In genomic region chr18:74806700-74807416, GRCh38 we compare ENCODE assay signal across 8 cellular contexts.
A peak's percentile ranks its signal among the peaks of the same experiment; 100 is the strongest.
DNase-seq lines count a peak whose midpoint lies in the region; ATAC-seq and TF ChIP-seq lines count a peak whose summit lies in the region.

No MANE protein-coding gene starts in this region.

- 70 to 81% (median 79%) methylated on average over 7 of the region's 7 CpGs for WGBS in stomach, 5 donors
- WGBS in H9 (ENCODE audit: extremely low coverage, insufficient read length, low lambda C conversion rate) = no CpG with 5 or more reads among the region's 7 CpGs

- no peak overlapping the region for H3T11ph ChIP-seq in H9 (ENCODE audit: low read length)

- no peak for TF ChIP-seq EP300 in stomach (IDR thresholded peaks at IDR 0.05)

- no peak overlapping the region for H3K4me2 ChIP-seq in H9 (ENCODE audit: insufficient read depth, insufficient read length, low read length)

- H4K5ac ChIP-seq in H9 (ENCODE audit: insufficient read length, low read depth, low read length) = no peak overlapping the region

- H3K9me3 ChIP-seq in endocrine pancreas (ENCODE audit: control insufficient read depth, low read length) (no peaks in the 10 kb centered on the region), stomach (no peaks in the 10 kb centered on the region), H9 (ENCODE audit: control insufficient read depth, low read depth, low read length) (no peaks in the 10 kb centered on the region)

- H3K23ac ChIP-seq in H9 (ENCODE audit: insufficient read length, low read depth, low read length) = no peak overlapping the region

- H2BK12ac ChIP-seq in H9 (ENCODE audit: insufficient read length, low read depth, low read length) = no peak overlapping the region

- no peaks in the 10 kb centered on the region for H3K79me2 ChIP-seq in H9 (ENCODE audit: insufficient read depth, low read length)

- no peak for DNase-seq in activated CD8-positive, alpha-beta T cell treated with anti-CD3 and anti-CD28 coated beads for 36 hours
- no peak for DNase-seq in activated CD8-positive, alpha-beta T cell treated with anti-CD3 and anti-CD28 coated beads, Interleukin-2, amount 10 ng/mL, durations not matched to agents 7 days and 5 days
- DNase-seq in HFFc6 (peak; percentile 90), NCI-H1417 (lab: John Stamatoyannopoulos, UW) (peak; percentile 38 to 79 (median 65)), stomach (no peak), natural killer cell (no peak), H9 (no peak)

- H3K9ac ChIP-seq in endocrine pancreas (ENCODE audit: control insufficient read depth, insufficient read depth, low read length) = no peak overlapping the region
- H3K9ac ChIP-seq in H9 (ENCODE audit: extremely low read depth, insufficient read length, low read length) = no peak overlapping the region

- no peak overlapping the region for H3K14ac ChIP-seq in H9 (ENCODE audit: insufficient read depth, low read length)

- H2BK120ac ChIP-seq in H9 (ENCODE audit: low read depth, low read length, poor library complexity, severe bottlenecking) = no peak overlapping the region

- TF ChIP-seq POLR2A in stomach (IDR thresholded peaks at IDR 0.05) = no peak

- H4K20me1 ChIP-seq in H9 (ENCODE audit: control insufficient read depth, insufficient read depth, insufficient read length) = no peaks in the 10 kb centered on the region

- H3K4me3 Mint-ChIP-seq in activated CD8-positive, alpha-beta T cell treated with anti-CD3 and anti-CD28 coated beads for 36 hours = no peak overlapping the region
- no peak overlapping the region for H3K4me3 Mint-ChIP-seq in activated CD8-positive, alpha-beta T cell treated with anti-CD3 and anti-CD28 coated beads, Interleukin-2, amount 10 ng/mL, durations not matched to agents 7 days and 5 days
- peak overlapping the region; percentile 76 for H3K4me3 Mint-ChIP-seq in HFFc6
- no peak overlapping the region for H3K4me3 Mint-ChIP-seq in natural killer cell
- no peak overlapping the region for H3K4me3 Mint-ChIP-seq in H9

- peak overlapping the region; percentile 44 for H3K4me3 ChIP-seq in endocrine pancreas (ENCODE audit: control insufficient read depth, insufficient read depth, low read length)
- H3K4me3 ChIP-seq in stomach = no peak overlapping the region

- CTCF ChIA-PET in activated CD8-positive, alpha-beta T cell treated with anti-CD3 and anti-CD28 coated beads for 36 hours (lab: Charles Lee) = no interaction called here
- CTCF ChIA-PET in activated CD8-positive, alpha-beta T cell treated with anti-CD3 and anti-CD28 coated beads, Interleukin-2, amount 10 ng/mL, durations not matched to agents 7 days and 5 days (lab: Charles Lee) = no interaction called here

- intact Hi-C loops in activated CD8-positive, alpha-beta T cell treated with anti-CD3 and anti-CD28 coated beads for 36 hours (cut with micrococcal nuclease) = no loop called here
- intact Hi-C loops in stomach (cut with DNase I; ENCODE audit: low total_unique reads) (no loop called here), natural killer cell (cut with micrococcal nuclease) (no loop called here)

- H2BK15ac ChIP-seq in H9 (ENCODE audit: low read depth, low read length) = no peak overlapping the region

- ATAC-seq in activated CD8-positive, alpha-beta T cell treated with anti-CD3 and anti-CD28 coated beads for 36 hours = peak; percentile 87
- no peak for ATAC-seq in activated CD8-positive, alpha-beta T cell treated with anti-CD3 and anti-CD28 coated beads, Interleukin-2, amount 10 ng/mL, durations not matched to agents 7 days and 5 days
- no peak for ATAC-seq in natural killer cell

- H2AFZ ChIP-seq in H9 (ENCODE audit: low read length) = no peak overlapping the region

- no peaks in the 10 kb centered on the region for H3K36me3 Mint-ChIP-seq in activated CD8-positive, alpha-beta T cell treated with anti-CD3 and anti-CD28 coated beads for 36 hours (ENCODE audit: low read depth)
- no peaks in the 10 kb centered on the region for H3K36me3 Mint-ChIP-seq in activated CD8-positive, alpha-beta T cell treated with anti-CD3 and anti-CD28 coated beads, Interleukin-2, amount 10 ng/mL, durations not matched to agents 7 days and 5 days (ENCODE audit: low read depth)
- peaks cover 5% of the 10 kb centered on the region; the same call in 1 of the 2 replicates for H3K36me3 Mint-ChIP-seq in HFFc6 (ENCODE audit: low read depth)
- no peaks in the 10 kb centered on the region for H3K36me3 Mint-ChIP-seq in natural killer cell
- no peaks in the 10 kb centered on the region for H3K36me3 Mint-ChIP-seq in H9 (ENCODE audit: insufficient read depth in 1 of 3, low read depth in 3 of 3)

- H4K8ac ChIP-seq in H9 (replicated peaks; ENCODE audit: insufficient read length, low read depth, low read length) = no peak overlapping the region

- no peaks in the 10 kb centered on the region for H3K23me2 ChIP-seq in H9 (ENCODE audit: insufficient read length, low read depth, low read length, poor library complexity, severe bottlenecking)

- H3K27me3 ChIP-seq in endocrine pancreas (ENCODE audit: control insufficient read depth, insufficient read depth, low read length) = no peaks in the 10 kb centered on the region
- H3K27me3 ChIP-seq in stomach = no peaks in the 10 kb centered on the region
- H3K27me3 ChIP-seq in H9 (ENCODE audit: insufficient read depth, low read length) = no peaks in the 10 kb centered on the region

- H3K27ac ChIP-seq in stomach = peak overlapping the region in 3 of 5 donors; percentile 36 to 74 (median 60)
- H3K27ac ChIP-seq in H9 (ENCODE audit: insufficient read length, low read depth, low read length) = no peak overlapping the region

- H3K27me3 Mint-ChIP-seq in activated CD8-positive, alpha-beta T cell treated with anti-CD3 and anti-CD28 coated beads for 36 hours = no peaks in the 10 kb centered on the region
- H3K27me3 Mint-ChIP-seq in activated CD8-positive, alpha-beta T cell treated with anti-CD3 and anti-CD28 coated beads, Interleukin-2, amount 10 ng/mL, durations not matched to agents 7 days and 5 days (ENCODE audit: low read depth) = no peaks in the 10 kb centered on the region
- H3K27me3 Mint-ChIP-seq in HFFc6 (ENCODE audit: insufficient read depth) (no peaks in the 10 kb centered on the region), natural killer cell (ENCODE audit: low read depth in 2 of 2) (no peaks in the 10 kb centered on the region), H9 (ENCODE audit: low read depth) (no peaks in the 10 kb centered on the region)

- no peak overlapping the region for H2AK5ac ChIP-seq in H9 (ENCODE audit: insufficient read length, low read length)

- no peak overlapping the region for H3K4ac ChIP-seq in H9 (ENCODE audit: low read depth, low read length)

- H3K36me3 ChIP-seq in endocrine pancreas (ENCODE audit: control insufficient read depth, insufficient read depth, low read length) = no peaks in the 10 kb centered on the region
- H3K36me3 ChIP-seq in stomach = no peaks in the 10 kb centered on the region

- H3K4me1 ChIP-seq in endocrine pancreas (ENCODE audit: control insufficient read depth, insufficient read depth, low read length) (peaks cover 17% of the 10 kb centered on the region), stomach (peaks cover 0 to 23% (median 7%) of the 10 kb centered on the region in 4 donors), H9 (ENCODE audit: insufficient read depth, low read length) (peaks cover 6% of the 10 kb centered on the region; the same call in 1 of the 2 replicates)

- TF ChIP-seq CTCF in activated CD8-positive, alpha-beta T cell treated with anti-CD3 and anti-CD28 coated beads for 36 hours (IDR thresholded peaks at IDR 0.05) = no peak
- no peak for TF ChIP-seq CTCF in HFFc6 (IDR thresholded peaks at IDR 0.05)
- no peak for TF ChIP-seq CTCF in stomach (IDR thresholded peaks at IDR 0.05)
- no peak for TF ChIP-seq CTCF in natural killer cell (IDR thresholded peaks at IDR 0.05)
- TF ChIP-seq CTCF in H9 (conservative IDR thresholded peaks at IDR 0.05) = no peak

- H3K18ac ChIP-seq in H9 (ENCODE audit: insufficient read length, low read depth, low read length) = no peak overlapping the region

- no peak overlapping the region for H3K27ac Mint-ChIP-seq in activated CD8-positive, alpha-beta T cell treated with anti-CD3 and anti-CD28 coated beads for 36 hours
- no peak overlapping the region for H3K27ac Mint-ChIP-seq in activated CD8-positive, alpha-beta T cell treated with anti-CD3 and anti-CD28 coated beads, Interleukin-2, amount 10 ng/mL, durations not matched to agents 7 days and 5 days
- peak overlapping the region; percentile 77 for H3K27ac Mint-ChIP-seq in HFFc6
- H3K27ac Mint-ChIP-seq in natural killer cell = no peak overlapping the region
- no peak overlapping the region for H3K27ac Mint-ChIP-seq in H9

- H3K4me1 Mint-ChIP-seq in activated CD8-positive, alpha-beta T cell treated with anti-CD3 and anti-CD28 coated beads for 36 hours (ENCODE audit: low read depth) = peaks cover 11% of the 10 kb centered on the region
- H3K4me1 Mint-ChIP-seq in activated CD8-positive, alpha-beta T cell treated with anti-CD3 and anti-CD28 coated beads, Interleukin-2, amount 10 ng/mL, durations not matched to agents 7 days and 5 days (ENCODE audit: low read depth) = peaks cover 2% of the 10 kb centered on the region
- peaks cover 42% of the 10 kb centered on the region for H3K4me1 Mint-ChIP-seq in HFFc6 (ENCODE audit: low read depth)
- H3K4me1 Mint-ChIP-seq in natural killer cell = peaks cover 0 to 5% of the 10 kb centered on the region in 2 donors
- peaks cover 26 to 38% of the 10 kb centered on the region in 2 experiments for H3K4me1 Mint-ChIP-seq in H9

- no peaks in the 10 kb centered on the region for H3K79me1 ChIP-seq in H9 (ENCODE audit: insufficient read depth, low read depth, low read length, poor library complexity, severe bottlenecking)

- H3K9me3 Mint-ChIP-seq in activated CD8-positive, alpha-beta T cell treated with anti-CD3 and anti-CD28 coated beads for 36 hours = no peaks in the 10 kb centered on the region
- no peaks in the 10 kb centered on the region for H3K9me3 Mint-ChIP-seq in activated CD8-positive, alpha-beta T cell treated with anti-CD3 and anti-CD28 coated beads, Interleukin-2, amount 10 ng/mL, durations not matched to agents 7 days and 5 days (ENCODE audit: insufficient read depth)
- H3K9me3 Mint-ChIP-seq in HFFc6 = no peaks in the 10 kb centered on the region
- no peaks in the 10 kb centered on the region for H3K9me3 Mint-ChIP-seq in natural killer cell
- no peaks in the 10 kb centered on the region for H3K9me3 Mint-ChIP-seq in H9

- H4K91ac ChIP-seq in H9 (ENCODE audit: insufficient read length, low read depth, low read length) = no peak overlapping the region

- no peak overlapping the region for H2BK5ac ChIP-seq in H9 (ENCODE audit: insufficient read length, low read length)

- POLR2A ChIA-PET in activated CD8-positive, alpha-beta T cell treated with anti-CD3 and anti-CD28 coated beads for 36 hours (lab: Charles Lee) = no interaction called here
- POLR2A ChIA-PET in activated CD8-positive, alpha-beta T cell treated with anti-CD3 and anti-CD28 coated beads, Interleukin-2, amount 10 ng/mL, durations not matched to agents 7 days and 5 days (lab: Charles Lee) = no interaction called here

- no peak overlapping the region for H2BK20ac ChIP-seq in H9 (ENCODE audit: low read depth, low read length, poor library complexity, severe bottlenecking)

- no peak overlapping the region for H3K56ac ChIP-seq in H9 (ENCODE audit: insufficient read length, low read depth, low read length)

Comparison
In these comparisons a context has a peak if more than half of its experiments do, and no peak if none do; other contexts are left out.
1. DNase-seq: peak in HFFc6 (single experiment) and NCI-H1417 (3 of 3); none in activated CD8-positive, alpha-beta T cell treated with anti-CD3 and anti-CD28 coated beads for 36 hours (single experiment), activated CD8-positive, alpha-beta T cell treated with anti-CD3 and anti-CD28 coated beads, Interleukin-2, amount 10 ng/mL, durations not matched to agents 7 days and 5 days (single experiment), stomach (single experiment), natural killer cell (single experiment) and H9 (single experiment).